Comparison of ENCODE assay signal across 27 cellular contexts in genomic region chrX:43758044-43758443, GRCh38.
"Had no signal": no experiment of that assay in that cellular context is flagged by ENCODE, and none has a peak within 500 bp of the region (broad histone marks: within the 10 kb centered on the region; RNA-seq: fewer than 3 reads in every experiment).

No MANE protein-coding gene starts in this region.

- ATAC-seq: stimulated activated memory B cell treated with anti-CD40 and anti-IgM and Interleukin-4, amounts not matched to agents 10 μg/mL and 1 μg/mL and 100 μg/mL, for 72 hours; stimulated activated naive B cell treated with anti-CD40 and anti-IgM and Interleukin-4, amounts not matched to agents 10 μg/mL and 1 μg/mL and 100 μg/mL, for 72 hours; stimulated activated naive CD8-positive, alpha-beta T cell treated with anti-CD3 and anti-CD28 coated beads, Interleukin-15, amount 100 ng/mL, for 72 hours; stimulated activated naive CD8-positive, alpha-beta T cell treated with anti-CD3 and anti-CD28 coated beads, Interleukin-15, Interleukin-2, amounts not matched to agents 100 U/mL and 50 U/mL, for 24 hours; upper lobe of right lung had no signal

- H3K4me3 ChIP-seq: stomach, suprapubic skin, testis, thoracic aorta, thyroid gland, tibial artery, tibial nerve, transverse colon, upper lobe of left lung, upper lobe of right lung, uterus, vagina had no signal

- H3K27me3 Mint-ChIP-seq: stimulated activated memory B cell treated with anti-CD40 and anti-IgM and Interleukin-4, amounts not matched to agents 10 μg/mL and 1 μg/mL and 100 μg/mL, for 72 hours; stimulated activated naive CD8-positive, alpha-beta T cell treated with anti-CD3 and anti-CD28 coated beads, Interleukin-15, amount 100 ng/mL, for 72 hours; stimulated activated naive CD8-positive, alpha-beta T cell treated with anti-CD3 and anti-CD28 coated beads, Interleukin-15, Interleukin-2, amounts not matched to agents 100 ng/mL and 50 ng/mL, for 24 hours; type B pancreatic cell had no signal

- H3K4me1 Mint-ChIP-seq: stimulated activated memory B cell treated with anti-CD40 and anti-IgM and Interleukin-4, amounts not matched to agents 10 μg/mL and 1 μg/mL and 100 μg/mL, for 72 hours; stimulated activated naive B cell treated with anti-CD40 and anti-IgM and Interleukin-4, amounts not matched to agents 10 μg/mL and 1 μg/mL and 100 μg/mL, for 72 hours; stimulated activated naive CD8-positive, alpha-beta T cell treated with anti-CD3 and anti-CD28 coated beads, Interleukin-15, amount 100 ng/mL, for 72 hours had no signal

- H3K4me3 Mint-ChIP-seq: stimulated activated memory B cell treated with anti-CD40 and anti-IgM and Interleukin-4, amounts not matched to agents 10 μg/mL and 1 μg/mL and 100 μg/mL, for 72 hours; stimulated activated naive B cell treated with anti-CD40 and anti-IgM and Interleukin-4, amounts not matched to agents 10 μg/mL and 1 μg/mL and 100 μg/mL, for 72 hours; stimulated activated naive CD8-positive, alpha-beta T cell treated with anti-CD3 and anti-CD28 coated beads, Interleukin-15, amount 100 ng/mL, for 72 hours; stimulated activated naive CD8-positive, alpha-beta T cell treated with anti-CD3 and anti-CD28 coated beads, Interleukin-15, Interleukin-2, amounts not matched to agents 100 ng/mL and 50 ng/mL, for 24 hours; type B pancreatic cell had no signal

- H3K4me1 ChIP-seq: stomach, suprapubic skin, testis, thyroid gland, tibial artery, tibial nerve, transverse colon, upper lobe of left lung, upper lobe of right lung, uterus, vagina had no signal

- H3K36me3 ChIP-seq: stomach, suprapubic skin, thoracic aorta, thyroid gland, tibial artery, tibial nerve, transverse colon, upper lobe of left lung, upper lobe of right lung, uterus, vagina had no signal

- H3K9me3 Mint-ChIP-seq: stimulated activated memory B cell treated with anti-CD40 and anti-IgM and Interleukin-4, amounts not matched to agents 10 μg/mL and 1 μg/mL and 100 μg/mL, for 72 hours; stimulated activated naive B cell treated with anti-CD40 and anti-IgM and Interleukin-4, amounts not matched to agents 10 μg/mL and 1 μg/mL and 100 μg/mL, for 72 hours; stimulated activated naive CD8-positive, alpha-beta T cell treated with anti-CD3 and anti-CD28 coated beads, Interleukin-15, amount 100 ng/mL, for 72 hours; stimulated activated naive CD8-positive, alpha-beta T cell treated with anti-CD3 and anti-CD28 coated beads, Interleukin-15, Interleukin-2, amounts not matched to agents 100 ng/mL and 50 ng/mL, for 24 hours; type B pancreatic cell had no signal

- H3K27ac ChIP-seq: stomach, suprapubic skin, testis, thoracic aorta, thyroid gland, tibial artery, tibial nerve, transverse colon, upper lobe of left lung, upper lobe of right lung, uterus, vagina had no signal

- H3K9me3 ChIP-seq: stomach, suprapubic skin, testis, thoracic aorta, thyroid gland, tibial artery, tibial nerve, transverse colon, upper lobe of left lung, upper lobe of right lung, uterus, vagina had no signal

- H3K36me3 Mint-ChIP-seq: stimulated activated memory B cell treated with anti-CD40 and anti-IgM and Interleukin-4, amounts not matched to agents 10 μg/mL and 1 μg/mL and 100 μg/mL, for 72 hours; stimulated activated naive B cell treated with anti-CD40 and anti-IgM and Interleukin-4, amounts not matched to agents 10 μg/mL and 1 μg/mL and 100 μg/mL, for 72 hours; type B pancreatic cell had no signal

- DNase-seq: stimulated activated CD4-positive, alpha-beta T cell treated with anti-CD3 and anti-CD28 coated beads, Interleukin-2, amount 100 ng/mL, for 48 hours; stimulated activated CD4-positive, alpha-beta T cell treated with anti-CD3 and anti-CD28 coated beads, Interleukin-4, amount 100 ng/mL, for 1 hour; stimulated activated CD4-positive, alpha-beta T cell treated with anti-CD3 and anti-CD28 coated beads, Interleukin-4, amount 100 ng/mL, for 24 hours; stimulated activated CD4-positive, alpha-beta T cell treated with anti-CD3 and anti-CD28 coated beads, Interleukin-4, amount 100 ng/mL, for 4 hours; stimulated activated CD8-positive, alpha-beta memory T cell treated with anti-CD3 and anti-CD28 coated beads, Interleukin-4, amount 100 ng/mL, for 48 hours; stimulated activated naive B cell treated with anti-CD40 and anti-IgM and Interleukin-4, amounts not matched to agents 10 μg/mL and 1 μg/mL and 100 μg/mL, for 72 hours; stimulated activated naive CD4-positive, alpha-beta T cell; stimulated activated naive CD4-positive, alpha-beta T cell treated with Interleukin-2 at 50 U/mL for 16 hours; stimulated activated naive CD8-positive, alpha-beta T cell treated with anti-CD3 and anti-CD28 coated beads, Interleukin-15, amount 100 ng/mL, for 72 hours; stimulated activated naive CD8-positive, alpha-beta T cell treated with anti-CD3 and anti-CD28 coated beads, Interleukin-15, Interleukin-2, amounts not matched to agents 100 U/mL and 50 U/mL, for 24 hours; stomach; substantia nigra; testis; thyroid gland; tibial artery; transverse colon; trophoblast cell; upper lobe of left lung; upper lobe of right lung; uterus had no signal

- H3K27me3 ChIP-seq: stomach, suprapubic skin, testis, thyroid gland, tibial artery, transverse colon, upper lobe of left lung, upper lobe of right lung, uterus, vagina had no signal

- H3K27ac Mint-ChIP-seq: stimulated activated memory B cell treated with anti-CD40 and anti-IgM and Interleukin-4, amounts not matched to agents 10 μg/mL and 1 μg/mL and 100 μg/mL, for 72 hours; stimulated activated naive B cell treated with anti-CD40 and anti-IgM and Interleukin-4, amounts not matched to agents 10 μg/mL and 1 μg/mL and 100 μg/mL, for 72 hours; stimulated activated naive CD8-positive, alpha-beta T cell treated with anti-CD3 and anti-CD28 coated beads, Interleukin-15, amount 100 ng/mL, for 72 hours; stimulated activated naive CD8-positive, alpha-beta T cell treated with anti-CD3 and anti-CD28 coated beads, Interleukin-15, Interleukin-2, amounts not matched to agents 100 ng/mL and 50 ng/mL, for 24 hours; type B pancreatic cell had no signal
